ENCODE assay signal across 36 cellular contexts in the genomic region with DNA sequence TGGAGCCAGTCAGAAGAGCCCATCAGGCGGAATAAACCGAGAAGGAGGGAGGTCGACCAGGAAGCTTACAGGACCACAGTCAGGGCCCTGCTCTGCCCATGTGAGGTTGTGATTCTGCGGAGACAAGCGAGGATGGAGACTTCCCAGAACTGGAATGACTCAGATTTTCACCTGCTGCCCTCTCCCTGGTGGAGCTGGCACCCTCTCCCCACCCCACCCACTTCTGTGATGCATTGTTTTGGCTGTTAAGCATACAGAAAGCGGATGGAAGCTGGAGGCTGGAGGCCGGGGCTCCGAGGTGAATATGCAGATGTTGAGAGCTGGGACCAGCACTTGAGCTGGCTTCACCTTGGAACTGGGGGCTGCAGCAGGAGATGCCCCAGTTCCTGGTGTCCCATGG. TPM values are rescaled to one million over a fixed set of nuclear protein-coding genes. Genes with fewer than 3 reads are reported as not detected.
"Had no signal": no experiment of that assay in that cellular context is flagged by ENCODE, and none has a peak within 500 bp of the region (broad histone marks: within the 10 kb centered on the region; RNA-seq: fewer than 3 reads in every experiment).

No MANE protein-coding gene starts in this region.

- H3K27ac Mint-ChIP-seq: activated B cell treated with CpG ODN at 0.5 μM for 24 hours; activated CD4-positive, alpha-beta memory T cell treated with anti-CD3 and anti-CD28 coated beads, Interleukin-2, amount 10 ng/mL, durations not matched to agents 7 days and 5 days; activated CD8-positive, alpha-beta memory T cell treated with anti-CD3 and anti-CD28 coated beads, Interleukin-2, amount 10 ng/mL, durations not matched to agents 7 days and 5 days; activated naive CD4-positive, alpha-beta T cell treated with anti-CD3 and anti-CD28 coated beads, Interleukin-2, amount 10 ng/mL, durations not matched to agents 7 days and 5 days; activated naive CD8-positive, alpha-beta T cell; activated naive CD8-positive, alpha-beta T cell treated with anti-CD3 and anti-CD28 coated beads, Interleukin-2, amount 50 U/mL, for 24 hours had no signal

- H3K36me3 Mint-ChIP-seq: activated CD8-positive, alpha-beta memory T cell treated with anti-CD3 and anti-CD28 coated beads, Interleukin-2, amount 10 ng/mL, durations not matched to agents 7 days and 5 days; activated naive CD4-positive, alpha-beta T cell treated with anti-CD3 and anti-CD28 coated beads, Interleukin-2, amount 10 ng/mL, durations not matched to agents 7 days and 5 days; activated naive CD8-positive, alpha-beta T cell had no signal

- ATAC-seq: activated CD8-positive, alpha-beta memory T cell treated with anti-CD3 and anti-CD28 coated beads, Interleukin-2, amount 10 ng/mL, durations not matched to agents 7 days and 5 days; activated naive CD8-positive, alpha-beta T cell treated with anti-CD3 and anti-CD28 coated beads, Interleukin-2, amount 50 U/mL, for 24 hours; Right ventricle myocardium inferior; SK-N-SH treated with all-trans-retinoic acid at 6 μM for 48 hours had no signal

- DNase-seq: activated B cell treated with CpG ODN at 0.5 μM for 24 hours; activated CD4-positive, alpha-beta memory T cell treated with anti-CD3 and anti-CD28 coated beads, Interleukin-2, amount 10 ng/mL, durations not matched to agents 7 days and 5 days; activated CD4-positive, alpha-beta T cell treated with anti-CD3 and anti-CD28 coated beads for 4 hours; activated CD4-positive, alpha-beta T cell treated with anti-CD3 and anti-CD28 coated beads, Interleukin-2, amount 50 U/mL, for 1 hour; activated CD4-positive, CD25-positive, alpha-beta regulatory T cell treated with anti-CD3 and anti-CD28 coated beads, Interleukin-2, amount 50 U/mL, for 72 hours; activated CD8-positive, alpha-beta memory T cell treated with anti-CD3 and anti-CD28 coated beads for 24 hours; activated CD8-positive, alpha-beta memory T cell treated with anti-CD3 and anti-CD28 coated beads, Interleukin-2, amount 10 ng/mL, durations not matched to agents 7 days and 5 days; activated CD8-positive, alpha-beta memory T cell treated with anti-CD3 and anti-CD28 coated beads, Interleukin-2, amount 50 U/mL, for 48 hours; activated effector memory CD4-positive, alpha-beta T cell treated with Interleukin-2 at 50 U/mL for 16 hours; activated naive CD4-positive, alpha-beta T cell treated with anti-CD3 and anti-CD28 coated beads, Interleukin-2, amount 10 ng/mL, durations not matched to agents 7 days and 5 days; activated naive CD8-positive, alpha-beta T cell treated with anti-CD3 and anti-CD28 coated beads, Interleukin-2, amount 50 U/mL, for 24 hours; activated T-cell treated with anti-CD3 and anti-CD28 coated beads, Interleukin-2, amount 50 U/mL, for 48 hours; aorta; brain microvascular endothelial cell; central memory CD4-positive, alpha-beta T cell; Kasumi-1; MM.1S; MV-4-11; NCI-H1092; NCI-H1436 treated with DMSO at 0.1 percent for 48 hours; NCI-H1694 treated with DMSO at 0.1 percent for 48 hours; NCI-H2029; NCI-H2107; NCI-H2171; NCI-H510A; NCI-H526; Peyer's patch; RPMI8226; SIG-M5; T-helper 1 cell; T-helper 2 cell; T-helper 9 cell had no signal

- H3K4me1 Mint-ChIP-seq: activated B cell treated with CpG ODN at 0.5 μM for 24 hours; activated CD4-positive, alpha-beta memory T cell treated with anti-CD3 and anti-CD28 coated beads, Interleukin-2, amount 10 ng/mL, durations not matched to agents 7 days and 5 days; activated CD8-positive, alpha-beta memory T cell treated with anti-CD3 and anti-CD28 coated beads, Interleukin-2, amount 10 ng/mL, durations not matched to agents 7 days and 5 days; activated naive CD4-positive, alpha-beta T cell treated with anti-CD3 and anti-CD28 coated beads, Interleukin-2, amount 10 ng/mL, durations not matched to agents 7 days and 5 days; activated naive CD8-positive, alpha-beta T cell treated with anti-CD3 and anti-CD28 coated beads, Interleukin-2, amount 50 U/mL, for 24 hours had no signal

- H3K4me3 Mint-ChIP-seq: activated B cell treated with CpG ODN at 0.5 μM for 24 hours; activated CD4-positive, alpha-beta memory T cell treated with anti-CD3 and anti-CD28 coated beads, Interleukin-2, amount 10 ng/mL, durations not matched to agents 7 days and 5 days; activated CD8-positive, alpha-beta memory T cell treated with anti-CD3 and anti-CD28 coated beads, Interleukin-2, amount 10 ng/mL, durations not matched to agents 7 days and 5 days; activated naive CD4-positive, alpha-beta T cell treated with anti-CD3 and anti-CD28 coated beads, Interleukin-2, amount 10 ng/mL, durations not matched to agents 7 days and 5 days; activated naive CD8-positive, alpha-beta T cell; activated naive CD8-positive, alpha-beta T cell treated with anti-CD3 and anti-CD28 coated beads, Interleukin-2, amount 50 U/mL, for 24 hours had no signal

- H3K36me3 ChIP-seq: brain microvascular endothelial cell, Peyer's patch had no signal

- H3K4me1 ChIP-seq: Peyer's patch had no signal

- H3K27ac ChIP-seq: brain microvascular endothelial cell, Peyer's patch, VCaP had no signal

- H3K27me3 ChIP-seq: brain microvascular endothelial cell, Peyer's patch had no signal

- H3K4me3 ChIP-seq: Peyer's patch had no signal

- H3K27me3 Mint-ChIP-seq: activated CD4-positive, alpha-beta memory T cell treated with anti-CD3 and anti-CD28 coated beads, Interleukin-2, amount 10 ng/mL, durations not matched to agents 7 days and 5 days; activated CD8-positive, alpha-beta memory T cell treated with anti-CD3 and anti-CD28 coated beads, Interleukin-2, amount 10 ng/mL, durations not matched to agents 7 days and 5 days; activated naive CD4-positive, alpha-beta T cell treated with anti-CD3 and anti-CD28 coated beads, Interleukin-2, amount 10 ng/mL, durations not matched to agents 7 days and 5 days; activated naive CD8-positive, alpha-beta T cell treated with anti-CD3 and anti-CD28 coated beads, Interleukin-2, amount 50 U/mL, for 24 hours had no signal

RNA-seq across cellular contexts. Expression of a gene that starts 57.4 kb away (rescaled TPM):
- total RNA-seq: activated B cell treated with CpG ODN at 0.5 μM for 24 hours; activated CD4-positive, alpha-beta memory T cell treated with anti-CD3 and anti-CD28 coated beads, Interleukin-2, amount 10 ng/mL, durations not matched to agents 7 days and 5 days; activated CD8-positive, alpha-beta memory T cell treated with anti-CD3 and anti-CD28 coated beads, Interleukin-2, amount 10 ng/mL, durations not matched to agents 7 days and 5 days had no signal
